Comparison of ENCODE assay signal across 26 cellular contexts in the genomic region with DNA sequence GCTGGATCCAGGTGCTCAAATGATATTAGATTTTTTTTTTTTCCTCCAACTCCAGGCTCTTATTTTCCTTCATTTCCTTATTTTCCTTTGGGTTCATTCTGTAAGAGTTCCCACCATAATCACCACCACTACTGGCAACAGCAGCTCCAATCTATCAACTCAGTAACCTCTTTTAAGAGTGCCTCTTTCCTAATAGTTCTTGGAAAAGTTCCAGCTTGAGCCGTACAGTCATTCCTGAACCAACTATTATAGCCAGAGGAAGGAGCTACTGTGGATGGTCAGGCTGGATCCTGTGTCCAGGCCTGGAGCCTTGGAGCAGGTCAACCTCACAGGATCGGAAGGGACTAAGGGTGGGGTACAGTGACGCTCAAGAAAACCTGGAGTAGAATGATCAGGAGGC. TPM values are rescaled to one million over a fixed set of nuclear protein-coding genes. Genes with fewer than 3 reads are reported as not detected.
DNase-seq lines count a peak whose midpoint lies in the region; ATAC-seq and TF ChIP-seq lines count a peak whose summit lies in the region.
"Had no signal": no experiment of that assay in that cellular context is flagged by ENCODE, and none has a peak within 500 bp of the region (broad histone marks: within the 10 kb centered on the region; RNA-seq: fewer than 3 reads in every experiment).

No MANE protein-coding gene starts in this region.

- H3K27me3 Mint-ChIP-seq in MCF 10A (ENCODE audit: insufficient read depth, unreplicated experiment) (peaks cover 16% of the 10 kb centered on the region), endothelial cell (ENCODE audit: unreplicated experiment) (peaks cover 10% of the 10 kb centered on the region)

- no peaks in the 10 kb centered on the region for H3K27me3 ChIP-seq in breast epithelium
- H3K27me3 ChIP-seq in left lung, result peaks cover 0 to 15% of the 10 kb centered on the region in 2 donors
- no peaks in the 10 kb centered on the region for H3K27me3 ChIP-seq in BE2C
- H3K27me3 ChIP-seq: BLaER1 treated with 17β-estradiol and CSF1 and Interleukin-3, amounts not matched to agents 10 nM and 100 nM; SJSA1 had no signal

- no peaks in the 10 kb centered on the region for H3K9me3 ChIP-seq in breast epithelium
- H3K9me3 ChIP-seq in left lung, result no peaks in the 10 kb centered on the region
- no peaks in the 10 kb centered on the region for H3K9me3 ChIP-seq in BE2C
- H3K9me3 ChIP-seq: BLaER1 treated with 17β-estradiol and CSF1 and Interleukin-3, amounts not matched to agents 10 nM and 100 nM; SJSA1 had no signal

- H3K4me1 ChIP-seq in breast epithelium (no peaks in the 10 kb centered on the region), left lung (no peaks in the 10 kb centered on the region), BE2C (no peaks in the 10 kb centered on the region)
- H3K4me1 ChIP-seq: SJSA1 had no signal

- no peak for TF ChIP-seq POLR2A in breast epithelium (IDR thresholded peaks at IDR 0.05)
- TF ChIP-seq POLR2A in GM18505 (IDR thresholded peaks at IDR 0.05; ENCODE audit: borderline replicate concordance, extremely low read depth, insufficient read depth, insufficient read length), result no peak

- POLR2A ChIA-PET in MCF 10A (lab: Yijun Ruan, JAX), result interaction anchor here (0.7 to 1.1 kb wide), 2 partner anchors 51 to 564 kb away, joined by 5 read pairs; no protein-coding TSS in a partner anchor

- no TSS peak for BruUV-seq in MCF 10A (replicated peaks; lab: Mats Ljungman, UMichigan)

- TF ChIP-seq CTCF in MCF 10A (IDR thresholded peaks at IDR 0.05; ENCODE audit: unreplicated experiment) (no peak), breast epithelium (IDR thresholded peaks at IDR 0.05) (no peak), endothelial cell (IDR thresholded peaks at IDR 0.05; ENCODE audit: unreplicated experiment) (no peak), left lung (IDR thresholded peaks at IDR 0.05) (no peak), BE2C (IDR thresholded peaks at IDR 0.05; ENCODE audit: low read depth, low read length) (no peak)

- DNase-seq in MCF 10A (ENCODE audit: unreplicated experiment), result peak; percentile 65
- no peak for DNase-seq in breast epithelium (ENCODE audit: low spot score in 2 of 2)
- DNase-seq in endothelial cell (ENCODE audit: low spot score), result no peak
- no peak for DNase-seq in left lung
- no peak for DNase-seq in BE2C
- DNase-seq: 8988T; ACHN; CD4-positive, alpha-beta memory T cell; COR-L47; DMS53; MV-4-11; NCI-H1105; NCI-H1436 treated with DMSO at 0.1 percent for 48 hours; NCI-H187 treated with DMSO at 0.1 percent for 48 hours; NCI-H2107; NCI-H524; NCI-H748 treated with DMSO at 0.1 percent for 48 hours; Right ventricle myocardium superior; RPMI8226 had no signal

- no peak overlapping the region for H3K4me3 Mint-ChIP-seq in MCF 10A (ENCODE audit: unreplicated experiment)
- H3K4me3 Mint-ChIP-seq in endothelial cell (ENCODE audit: unreplicated experiment), result no peak overlapping the region
- H3K4me3 Mint-ChIP-seq: CD4-positive, alpha-beta memory T cell had no signal

- H3K36me3 Mint-ChIP-seq in MCF 10A (ENCODE audit: insufficient read depth, unreplicated experiment) (no peaks in the 10 kb centered on the region), endothelial cell (ENCODE audit: low read depth, unreplicated experiment) (peaks cover 3% of the 10 kb centered on the region)
- H3K36me3 Mint-ChIP-seq: CD4-positive, alpha-beta memory T cell had no signal

- ATAC-seq in left lung, result peak; percentile 27
- ATAC-seq in GM18505 (IDR thresholded peaks at IDR 0.05; ENCODE audit: unreplicated experiment), result no peak
- no peak for ATAC-seq in GM18873 (IDR thresholded peaks at IDR 0.05; ENCODE audit: low FRiP score, unreplicated experiment)
- ATAC-seq: HCT116 had no signal

- intact Hi-C loops in MCF 10A (cut with micrococcal nuclease) (no loop called here), breast epithelium (cut with DNase I; ENCODE audit: low total_unique reads) (no loop called here), left lung (cut with DNase I) (no loop called here)

- no peaks in the 10 kb centered on the region for H3K9me3 Mint-ChIP-seq in MCF 10A (ENCODE audit: unreplicated experiment)
- no peaks in the 10 kb centered on the region for H3K9me3 Mint-ChIP-seq in endothelial cell (ENCODE audit: unreplicated experiment)

- H3K4me3 ChIP-seq in breast epithelium (no peak overlapping the region), left lung (no peak overlapping the region), BE2C (ENCODE audit: low read depth, low read length) (no peak overlapping the region)
- H3K4me3 ChIP-seq: BLaER1 treated with 17β-estradiol and CSF1 and Interleukin-3, amounts not matched to agents 10 nM and 100 nM; SJSA1 had no signal

- H3K4me1 Mint-ChIP-seq in MCF 10A (ENCODE audit: insufficient read depth, unreplicated experiment) (peaks cover 6% of the 10 kb centered on the region), endothelial cell (ENCODE audit: unreplicated experiment) (peaks cover 47% of the 10 kb centered on the region)

- H3K36me3 ChIP-seq in breast epithelium, result no peaks in the 10 kb centered on the region
- no peaks in the 10 kb centered on the region for H3K36me3 ChIP-seq in left lung
- H3K36me3 ChIP-seq in BE2C, result no peaks in the 10 kb centered on the region
- H3K36me3 ChIP-seq: BLaER1 treated with 17β-estradiol and CSF1 and Interleukin-3, amounts not matched to agents 10 nM and 100 nM; SJSA1 had no signal

- CTCF ChIA-PET in MCF 10A (lab: Yijun Ruan, JAX), result interaction anchor here (0.6 to 1.3 kb wide), 5 partner anchors 16 to 95 kb away, joined by 3 to 5 read pairs (median 3); no protein-coding TSS in a partner anchor

- H3K27ac Mint-ChIP-seq in MCF 10A (ENCODE audit: low read depth, unreplicated experiment), result no peak overlapping the region
- peak overlapping the region; percentile 58 for H3K27ac Mint-ChIP-seq in endothelial cell (ENCODE audit: unreplicated experiment)

- H3K27ac ChIP-seq in breast epithelium, result no peak overlapping the region
- no peak overlapping the region for H3K27ac ChIP-seq in left lung
- H3K27ac ChIP-seq: BLaER1 treated with 17β-estradiol and CSF1 and Interleukin-3, amounts not matched to agents 10 nM and 100 nM; HL-60; SJSA1 had no signal

RNA-seq across cellular contexts. Expression of a gene that starts 4.2 kb away (rescaled TPM):
- total RNA-seq in MCF 10A (2022) (not detected in 2 replicates), breast epithelium (10 to 100 TPM in 1 of 3 donors, 1 to 10 TPM in 1, under 1 TPM in 1; 0.66 to 18.4 (median 1.0) TPM), endothelial cell (ENCODE audit: unreplicated experiment) (0.51 TPM), left lung (under 1 TPM; 0.16 to 0.20 TPM)
- polyA plus RNA-seq in BE2C (2012; ENCODE audit: insufficient read depth, insufficient read length, low read depth), result not detected
- total RNA-seq: CD4-positive, alpha-beta memory T cell; G401; Right ventricle myocardium superior; SJSA1 had no signal
- polyA plus RNA-seq: CD4-positive, alpha-beta memory T cell had no signal
